Comparison of ENCODE assay signal across 8 cellular contexts in genomic region chr7:129169705-129170319, GRCh38. TPM values are rescaled to one million over a fixed set of nuclear protein-coding genes. Genes with fewer than 3 reads are reported as not detected.
A peak's percentile ranks its signal among the peaks of the same experiment; 100 is the strongest.
DNase-seq lines count a peak whose midpoint lies in the region; ATAC-seq and TF ChIP-seq lines count a peak whose summit lies in the region.

No MANE protein-coding gene starts in this region.

- intact Hi-C loops in thyroid gland (cut with DNase I): no loop called here

- peaks cover 36% of the 10 kb centered on the region for H3K27me3 ChIP-seq in BLaER1
- H3K27me3 ChIP-seq in thyroid gland: no peaks in the 10 kb centered on the region

- H3K4me1 Mint-ChIP-seq in endothelial cell (ENCODE audit: unreplicated experiment) (peaks cover 16% of the 10 kb centered on the region), progenitor cell of endocrine pancreas (ENCODE audit: low read depth) (peaks cover 5% of the 10 kb centered on the region)

- TF ChIP-seq POLR2A in thyroid gland (IDR thresholded peaks at IDR 0.05): no peak

- H3K4me1 ChIP-seq in BLaER1 (peaks cover 15% of the 10 kb centered on the region), thyroid gland (peaks cover 4 to 5% of the 10 kb centered on the region in 2 donors)

- H3K36me3 ChIP-seq in BLaER1 (peaks cover 41% of the 10 kb centered on the region), thyroid gland (no peaks in the 10 kb centered on the region)

- peak overlapping the region; percentile 66; the same call in 1 of the 2 replicates for H3K9ac ChIP-seq in BLaER1

- no peaks in the 10 kb centered on the region for H4K20me1 ChIP-seq in BLaER1

- H3K4me2 ChIP-seq in BLaER1: peak overlapping the region; percentile 77

- DNase-seq in NOMO-1 treated with DMSO at 0.1 percent for 48 hours (lab: John Stamatoyannopoulos, UW; ENCODE audit: unreplicated experiment): peak; percentile 50
- DNase-seq in endothelial cell (ENCODE audit: low spot score): no peak
- no peak for DNase-seq in progenitor cell of endocrine pancreas (ENCODE audit: low spot score, unreplicated experiment)
- DNase-seq in retina: no peak
- DNase-seq in thyroid gland: no peak
- no peak for DNase-seq in NCI-H524 treated with DMSO at 0.1 percent for 48 hours (lab: John Stamatoyannopoulos, UW)

- H3K27ac ChIP-seq in BLaER1 (peak overlapping the region; percentile 72), thyroid gland (no peak overlapping the region)

- 67 to 74% methylated on average over 16 of the region's 16 CpGs for WGBS in thyroid gland, 2 donors

- TF ChIP-seq CTCF in endothelial cell (IDR thresholded peaks at IDR 0.05; ENCODE audit: unreplicated experiment): no peak
- no peak for TF ChIP-seq CTCF in progenitor cell of endocrine pancreas (IDR thresholded peaks at IDR 0.05; ENCODE audit: unreplicated experiment)
- no peak for TF ChIP-seq CTCF in thyroid gland (IDR thresholded peaks at IDR 0.05)

- H3K9me3 Mint-ChIP-seq in endothelial cell (ENCODE audit: unreplicated experiment) (no peaks in the 10 kb centered on the region), progenitor cell of endocrine pancreas (ENCODE audit: low read depth) (no peaks in the 10 kb centered on the region)

- peak; percentile 58 for ATAC-seq in GM21447 (IDR thresholded peaks at IDR 0.05; ENCODE audit: unreplicated experiment)

- H3K27me3 Mint-ChIP-seq in endothelial cell (ENCODE audit: unreplicated experiment) (peaks cover 11% of the 10 kb centered on the region), progenitor cell of endocrine pancreas (peaks cover 41% of the 10 kb centered on the region)

- no peaks in the 10 kb centered on the region for H3K36me3 Mint-ChIP-seq in endothelial cell (ENCODE audit: low read depth, unreplicated experiment)
- peaks cover 9% of the 10 kb centered on the region for H3K36me3 Mint-ChIP-seq in progenitor cell of endocrine pancreas (ENCODE audit: insufficient read depth)

- H3K4me3 Mint-ChIP-seq in endothelial cell (ENCODE audit: unreplicated experiment) (peak overlapping the region; percentile 67), progenitor cell of endocrine pancreas (ENCODE audit: low read depth) (peak overlapping the region; percentile 70)

- H3K27ac Mint-ChIP-seq in endothelial cell (ENCODE audit: unreplicated experiment) (no peak overlapping the region), progenitor cell of endocrine pancreas (peak overlapping the region; percentile 57)

- H3K4me3 ChIP-seq in BLaER1 (peak overlapping the region; percentile 61), thyroid gland (replicated peaks in 1 of 3) (peak overlapping the region in 1 of 3 donors; percentile 37)

- H3K9me3 ChIP-seq in BLaER1: no peaks in the 10 kb centered on the region
- no peaks in the 10 kb centered on the region for H3K9me3 ChIP-seq in thyroid gland

RNA-seq across cellular contexts. Expression of gene SMO, which starts 18.6 kb away (rescaled TPM):
- 17.4 TPM for total RNA-seq in endothelial cell (ENCODE audit: unreplicated experiment)
- total RNA-seq in progenitor cell of endocrine pancreas: 103 and 104 TPM in 2 replicates
- total RNA-seq in thyroid gland: 10 to 100 TPM; 10.5 to 17.4 (median 14.7) TPM

RNA-seq across cellular contexts. Expression of gene TSPAN33, which starts 25.3 kb away (rescaled TPM):
- total RNA-seq in endothelial cell (ENCODE audit: unreplicated experiment): 1.8 TPM
- total RNA-seq in progenitor cell of endocrine pancreas: 22.2 and 24.5 TPM in 2 replicates
- 10 to 100 TPM in 2 of 4 donors, 1 to 10 TPM in 2; 5.0 to 20.4 (median 10.4) TPM for total RNA-seq in thyroid gland

RNA-seq across cellular contexts. Expression of gene AHCYL2, which starts 55.0 kb away (rescaled TPM):
- total RNA-seq in endothelial cell (ENCODE audit: unreplicated experiment): 19.9 TPM
- total RNA-seq in progenitor cell of endocrine pancreas: 22.0 and 26.0 TPM in 2 replicates
- total RNA-seq in thyroid gland: 100 to 1,000 TPM in 2 of 4 donors, 10 to 100 TPM in 2; 83.2 to 149 (median 101) TPM
